In genomic region chr21:38086580-38086979, GRCh38 we compare ENCODE assay signal across 28 cellular contexts.
"Had no signal": no experiment of that assay in that cellular context is flagged by ENCODE, and none has a peak within 500 bp of the region (broad histone marks: within the 10 kb centered on the region; RNA-seq: fewer than 3 reads in every experiment).

No MANE protein-coding gene starts in this region.

- FAIRE-seq: urothelium cell line had no signal

- H3K27me3 Mint-ChIP-seq: stimulated activated memory B cell treated with anti-CD40 and anti-IgM and Interleukin-4, amounts not matched to agents 10 μg/mL and 1 μg/mL and 100 μg/mL, for 72 hours; type B pancreatic cell had no signal

- H3K9me3 ChIP-seq: stomach, suprapubic skin, testis, thoracic aorta, thyroid gland, tibial artery, tibial nerve, transverse colon, upper lobe of left lung, upper lobe of right lung, uterus, vagina had no signal

- H3K36me3 ChIP-seq: stomach, suprapubic skin, thoracic aorta, thyroid gland, tibial artery, tibial nerve, transverse colon, upper lobe of left lung, upper lobe of right lung, uterus, vagina had no signal

- DNase-seq: stimulated activated CD4-positive, alpha-beta T cell treated with anti-CD3 and anti-CD28 coated beads, Interleukin-2, amount 100 ng/mL, for 48 hours; stimulated activated CD4-positive, alpha-beta T cell treated with anti-CD3 and anti-CD28 coated beads, Interleukin-4, amount 100 ng/mL, for 1 hour; stimulated activated CD4-positive, alpha-beta T cell treated with anti-CD3 and anti-CD28 coated beads, Interleukin-4, amount 100 ng/mL, for 24 hours; stimulated activated CD4-positive, alpha-beta T cell treated with anti-CD3 and anti-CD28 coated beads, Interleukin-4, amount 100 ng/mL, for 4 hours; stimulated activated CD8-positive, alpha-beta memory T cell treated with anti-CD3 and anti-CD28 coated beads, Interleukin-4, amount 100 ng/mL, for 48 hours; stimulated activated naive B cell treated with anti-CD40 and anti-IgM and Interleukin-4, amounts not matched to agents 10 μg/mL and 1 μg/mL and 100 μg/mL, for 72 hours; stimulated activated naive CD4-positive, alpha-beta T cell; stimulated activated naive CD4-positive, alpha-beta T cell treated with Interleukin-2 at 50 U/mL for 16 hours; stimulated activated naive CD8-positive, alpha-beta T cell treated with anti-CD3 and anti-CD28 coated beads, Interleukin-15, Interleukin-2, amounts not matched to agents 100 U/mL and 50 U/mL, for 24 hours; stomach; substantia nigra; testis; thyroid gland; tibial artery; transverse colon; trophoblast cell; upper lobe of left lung; upper lobe of right lung; uterus had no signal

- H3K4me1 ChIP-seq: stomach, suprapubic skin, testis, thyroid gland, tibial artery, tibial nerve, transverse colon, upper lobe of left lung, upper lobe of right lung, uterus, vagina had no signal

- H3K4me3 ChIP-seq: stomach, suprapubic skin, testis, thoracic aorta, thyroid gland, tibial artery, tibial nerve, transverse colon, upper lobe of left lung, upper lobe of right lung, uterus, vagina had no signal

- H3K27ac ChIP-seq: stomach, suprapubic skin, testis, thoracic aorta, thyroid gland, tibial artery, tibial nerve, transverse colon, upper lobe of left lung, upper lobe of right lung, uterus, vagina had no signal

- H3K4me1 Mint-ChIP-seq: stimulated activated effector memory CD8-positive, alpha-beta T cell treated with anti-CD3 and anti-CD28 coated beads, Interleukin-12 subunit alpha, Interleukin-12 subunit beta, amount 100 ng/mL, for 72 hours; stimulated activated memory B cell treated with anti-CD40 and anti-IgM and Interleukin-4, amounts not matched to agents 10 μg/mL and 1 μg/mL and 100 μg/mL, for 72 hours; stimulated activated naive B cell treated with anti-CD40 and anti-IgM and Interleukin-4, amounts not matched to agents 10 μg/mL and 1 μg/mL and 100 μg/mL, for 72 hours had no signal

- H3K36me3 Mint-ChIP-seq: stimulated activated effector memory CD8-positive, alpha-beta T cell treated with anti-CD3 and anti-CD28 coated beads, Interleukin-12 subunit alpha, Interleukin-12 subunit beta, amount 100 ng/mL, for 72 hours; stimulated activated memory B cell treated with anti-CD40 and anti-IgM and Interleukin-4, amounts not matched to agents 10 μg/mL and 1 μg/mL and 100 μg/mL, for 72 hours; stimulated activated naive B cell treated with anti-CD40 and anti-IgM and Interleukin-4, amounts not matched to agents 10 μg/mL and 1 μg/mL and 100 μg/mL, for 72 hours; type B pancreatic cell had no signal

- H3K27me3 ChIP-seq: testis, thyroid gland, tibial artery, tibial nerve, upper lobe of left lung, upper lobe of right lung, uterus, vagina had no signal

- H3K9me3 Mint-ChIP-seq: stimulated activated effector memory CD8-positive, alpha-beta T cell treated with anti-CD3 and anti-CD28 coated beads, Interleukin-12 subunit alpha, Interleukin-12 subunit beta, amount 100 ng/mL, for 72 hours; stimulated activated memory B cell treated with anti-CD40 and anti-IgM and Interleukin-4, amounts not matched to agents 10 μg/mL and 1 μg/mL and 100 μg/mL, for 72 hours; stimulated activated naive CD8-positive, alpha-beta T cell treated with anti-CD3 and anti-CD28 coated beads, Interleukin-15, Interleukin-2, amounts not matched to agents 100 ng/mL and 50 ng/mL, for 24 hours; type B pancreatic cell had no signal

- H3K4me3 Mint-ChIP-seq: stimulated activated effector memory CD8-positive, alpha-beta T cell treated with anti-CD3 and anti-CD28 coated beads, Interleukin-12 subunit alpha, Interleukin-12 subunit beta, amount 100 ng/mL, for 72 hours; stimulated activated memory B cell treated with anti-CD40 and anti-IgM and Interleukin-4, amounts not matched to agents 10 μg/mL and 1 μg/mL and 100 μg/mL, for 72 hours; stimulated activated naive B cell treated with anti-CD40 and anti-IgM and Interleukin-4, amounts not matched to agents 10 μg/mL and 1 μg/mL and 100 μg/mL, for 72 hours; stimulated activated naive CD8-positive, alpha-beta T cell treated with anti-CD3 and anti-CD28 coated beads, Interleukin-15, Interleukin-2, amounts not matched to agents 100 ng/mL and 50 ng/mL, for 24 hours; type B pancreatic cell had no signal

- H3K27ac Mint-ChIP-seq: stimulated activated effector memory CD8-positive, alpha-beta T cell treated with anti-CD3 and anti-CD28 coated beads, Interleukin-12 subunit alpha, Interleukin-12 subunit beta, amount 100 ng/mL, for 72 hours; stimulated activated memory B cell treated with anti-CD40 and anti-IgM and Interleukin-4, amounts not matched to agents 10 μg/mL and 1 μg/mL and 100 μg/mL, for 72 hours; stimulated activated naive B cell treated with anti-CD40 and anti-IgM and Interleukin-4, amounts not matched to agents 10 μg/mL and 1 μg/mL and 100 μg/mL, for 72 hours; stimulated activated naive CD8-positive, alpha-beta T cell treated with anti-CD3 and anti-CD28 coated beads, Interleukin-15, Interleukin-2, amounts not matched to agents 100 ng/mL and 50 ng/mL, for 24 hours; type B pancreatic cell had no signal

- ATAC-seq: stimulated activated effector memory CD8-positive, alpha-beta T cell treated with anti-CD3 and anti-CD28 coated beads, Interleukin-12 subunit alpha, Interleukin-12 subunit beta, amount 100 ng/mL, for 72 hours; stimulated activated memory B cell treated with anti-CD40 and anti-IgM and Interleukin-4, amounts not matched to agents 10 μg/mL and 1 μg/mL and 100 μg/mL, for 72 hours; stimulated activated naive B cell treated with anti-CD40 and anti-IgM and Interleukin-4, amounts not matched to agents 10 μg/mL and 1 μg/mL and 100 μg/mL, for 72 hours; stimulated activated naive CD8-positive, alpha-beta T cell treated with anti-CD3 and anti-CD28 coated beads, Interleukin-15, Interleukin-2, amounts not matched to agents 100 U/mL and 50 U/mL, for 24 hours; upper lobe of right lung had no signal
